In genomic region chr1:25562101-25562927, GRCh38 we compare ENCODE assay signal across 8 cellular contexts. TPM values are rescaled to one million over a fixed set of nuclear protein-coding genes. Genes with fewer than 3 reads are reported as not detected.
A peak's percentile ranks its signal among the peaks of the same experiment; 100 is the strongest.
DNase-seq lines count a peak whose midpoint lies in the region; ATAC-seq lines count a peak whose summit lies in the region.

No MANE protein-coding gene starts in this region.

- ATAC-seq in HG02623 (IDR thresholded peaks at IDR 0.05; ENCODE audit: unreplicated experiment) (peak; percentile 55), HG02571 (IDR thresholded peaks at IDR 0.05; ENCODE audit: unreplicated experiment) (no peak)

- DNase-seq in GDM1 (lab: John Stamatoyannopoulos, UW) (peak; percentile 34), T follicular helper cell (ENCODE audit: low read depth) (peak; percentile 75), cerebellum (ENCODE audit: low spot score) (no peak), NCI-H2107 (lab: John Stamatoyannopoulos, UW) (no peak)
- peak; percentile 48 for DNase-seq in activated naive CD8-positive, alpha-beta T cell treated with anti-CD3 and anti-CD28 coated beads, Interleukin-2, amount 50 U/mL, for 16 hours (ENCODE audit: low read depth, low spot score)
- DNase-seq in stimulated activated CD4-positive, alpha-beta T cell treated with anti-CD3 and anti-CD28 coated beads, Interleukin-2, amount 100 ng/mL, for 24 hours, result peak; percentile 58 to 62

RNA-seq across cellular contexts. Expression of gene LDLRAP1, which starts 18.9 kb away (rescaled TPM):
- total RNA-seq in cerebellum, result 3.1 TPM

RNA-seq across cellular contexts. Expression of gene MAN1C1, which starts 54.3 kb away (rescaled TPM):
- 14.7 TPM for total RNA-seq in cerebellum

Comparison
In these comparisons a context has a peak if more than half of its experiments do, and no peak if none do; other contexts are left out.
1. DNase-seq: peak in GDM1 (single experiment), T follicular helper cell (single experiment), activated naive CD8-positive, alpha-beta T cell treated with anti-CD3 and anti-CD28 coated beads, Interleukin-2, amount 50 U/mL, for 16 hours (single experiment) and stimulated activated CD4-positive, alpha-beta T cell treated with anti-CD3 and anti-CD28 coated beads, Interleukin-2, amount 100 ng/mL, for 24 hours (2 of 2); none in cerebellum (single experiment) and NCI-H2107 (single experiment).